Comparison of ENCODE assay signal across 8 cellular contexts in the genomic region with DNA sequence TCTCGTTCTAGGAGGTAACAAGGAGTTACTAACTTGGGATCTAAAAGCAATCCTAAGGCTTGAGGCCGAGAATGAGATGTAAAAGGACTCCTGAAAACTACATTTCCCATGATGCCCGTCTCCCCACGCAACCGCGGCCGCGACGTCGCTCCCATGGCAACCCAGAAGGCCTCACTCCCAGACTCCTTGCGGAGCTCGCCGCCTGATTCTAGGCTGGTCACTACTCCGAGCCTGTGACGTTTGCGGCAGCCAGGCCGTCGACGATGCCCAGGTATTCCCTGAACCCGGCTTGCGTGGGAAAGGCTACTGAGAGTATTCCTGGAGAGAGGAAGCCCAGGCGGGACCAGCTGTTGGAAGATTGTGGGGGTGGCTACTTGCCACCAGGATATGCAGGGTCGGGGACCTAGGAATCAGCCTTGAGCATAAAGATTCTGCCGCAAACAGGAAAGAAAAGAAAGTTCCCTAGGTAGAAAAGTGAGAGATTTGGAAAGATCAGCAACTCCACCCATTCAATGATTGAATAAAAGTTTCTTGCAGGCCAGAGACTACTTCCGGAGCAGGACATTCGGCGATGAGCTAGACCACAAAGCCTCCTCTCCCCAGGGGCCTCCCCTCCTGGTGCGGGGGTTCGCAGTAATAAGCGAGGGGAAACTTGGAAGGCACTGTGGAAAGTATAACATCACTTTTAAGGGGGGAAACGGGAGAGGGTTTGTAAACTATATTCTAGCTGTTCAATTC.
A peak's percentile ranks its signal among the peaks of the same experiment; 100 is the strongest.
DNase-seq lines count a peak whose midpoint lies in the region; ATAC-seq and TF ChIP-seq lines count a peak whose summit lies in the region.

DYNC2LI1 (plus strand) TSS at position 164 of the 738 bp plus-strand sequence; CDS start at position 264, 100 bp downstream.

- TF ChIP-seq POLR2A in GM18951 (IDR thresholded peaks at IDR 0.05; ENCODE audit: extremely low read depth, insufficient read depth, insufficient read length): peak; percentile 59

- DNase-seq in AG08395 (ENCODE audit: low spot score) (peak; percentile 95), NCI-H345 (lab: John Stamatoyannopoulos, UW) (peak; percentile 91), cerebellar cortex (ENCODE audit: low spot score) (peak; percentile 96), islet precursor cell (peak; percentile 98)
- peak; percentile 73 to 85 (median 80) for DNase-seq in stimulated activated CD4-positive, alpha-beta T cell treated with anti-CD3 and anti-CD28 coated beads, Interleukin-12 subunit alpha, Interleukin-12 subunit beta, amount 100 ng/mL, for 48 hours (ENCODE audit: low read depth in 2 of 3, low spot score in 1 of 3)

- peak; percentile 97 for ATAC-seq in HG03196 (IDR thresholded peaks at IDR 0.05; ENCODE audit: unreplicated experiment)
- peak; percentile 99 for ATAC-seq in activated CD4-positive, CD25-positive, alpha-beta regulatory T cell treated with anti-CD3 and anti-CD28 coated beads, Interleukin-2, amount 50 U/mL, for 24 hours

- in situ Hi-C loops in GM18951 (cut with MboI; ENCODE audit: low sequenced_read_pairs, unreplicated experiment): no loop called here

Comparison
In these comparisons a context has a peak if more than half of its experiments do, and no peak if none do; other contexts are left out.
1. Peak in every context shown above with its lines: DNase-seq and ATAC-seq.